ENCODE assay signal across 15 cellular contexts in the genomic region with DNA sequence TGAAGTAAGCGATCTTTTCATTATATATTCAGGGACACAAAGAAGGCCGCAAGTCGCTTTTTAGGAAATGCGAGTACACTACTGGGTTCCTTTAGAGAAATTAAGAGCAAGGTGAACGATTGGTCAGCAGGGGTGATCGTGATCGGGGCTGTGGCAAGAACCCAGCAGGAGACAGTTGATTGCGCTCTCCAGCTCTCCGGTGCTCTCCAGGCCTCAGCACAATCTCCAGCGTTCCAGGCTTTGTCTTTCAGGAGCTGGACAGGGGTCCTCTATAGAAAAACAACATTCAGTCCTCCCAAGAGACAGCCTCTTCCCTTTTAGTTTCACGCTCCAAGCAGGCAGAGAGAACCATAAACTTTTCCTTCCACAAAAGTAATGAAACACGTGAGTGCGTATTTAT.
DNase-seq lines count a peak whose midpoint lies in the region; ATAC-seq and TF ChIP-seq lines count a peak whose summit lies in the region.
"Had no signal": no experiment of that assay in that cellular context is flagged by ENCODE, and none has a peak within 500 bp of the region (broad histone marks: within the 10 kb centered on the region; RNA-seq: fewer than 3 reads in every experiment).

No MANE protein-coding gene starts in this region.

- ATAC-seq in GM19351 (IDR thresholded peaks at IDR 0.05; ENCODE audit: unreplicated experiment), result no peak
- no peak for ATAC-seq in HG03571 (IDR thresholded peaks at IDR 0.05; ENCODE audit: unreplicated experiment)
- ATAC-seq: left cardiac atrium, PC-3 had no signal

- H4K20me1 ChIP-seq in neural progenitor cell (ENCODE audit: low read depth), result no peaks in the 10 kb centered on the region

- peaks cover 20% of the 10 kb centered on the region for H3F3A ChIP-seq in neural progenitor cell (ENCODE audit: low read depth)

- TF ChIP-seq RAD21 in Ishikawa (IDR thresholded peaks at IDR 0.05; ENCODE audit: low read depth), result no peak

- H3K4me3 Mint-ChIP-seq in neural progenitor cell, result peak overlapping the region; percentile 56
- H3K4me3 Mint-ChIP-seq: activated naive CD4-positive, alpha-beta T cell treated with anti-CD3 and anti-CD28 coated beads, Interleukin-2, amount 10 ng/mL, durations not matched to agents 7 days and 5 days had no signal

- intact Hi-C loops in prostate gland (cut with DNase I), result no loop called here

- no peaks in the 10 kb centered on the region for H3K36me3 ChIP-seq in neural progenitor cell
- no peaks in the 10 kb centered on the region for H3K36me3 ChIP-seq in prostate gland
- H3K36me3 ChIP-seq: BE2C, thoracic aorta had no signal

- no peak for TF ChIP-seq POLR2A in prostate gland (IDR thresholded peaks at IDR 0.05)

- H3K27me3 ChIP-seq in neural progenitor cell, result no peaks in the 10 kb centered on the region
- no peaks in the 10 kb centered on the region for H3K27me3 ChIP-seq in prostate gland (replicated peaks; ENCODE audit: insufficient read depth)
- H3K27me3 ChIP-seq: BE2C had no signal

- peak overlapping the region; percentile 13 for H3K4me3 ChIP-seq in neural progenitor cell
- no peak overlapping the region for H3K4me3 ChIP-seq in prostate gland
- H3K4me3 ChIP-seq: thoracic aorta had no signal

- H3K9me3 ChIP-seq in neural progenitor cell (ENCODE audit: low read depth) (no peaks in the 10 kb centered on the region), prostate gland (no peaks in the 10 kb centered on the region)
- H3K9me3 ChIP-seq: BE2C, thoracic aorta had no signal

- no peak overlapping the region for H3K27ac ChIP-seq in neural progenitor cell
- H3K27ac ChIP-seq in prostate gland, result no peak overlapping the region

- DNase-seq in NCI-H748 treated with DMSO at 0.1 percent for 48 hours (lab: John Stamatoyannopoulos, UW) (peak; percentile 14), dermis blood vessel endothelial cell (peak; percentile 33), neural progenitor cell (ENCODE audit: low spot score) (peak; percentile 74), EL (no peak), prostate gland (ENCODE audit: low spot score) (no peak)
- DNase-seq: activated naive CD4-positive, alpha-beta T cell treated with anti-CD3 and anti-CD28 coated beads, Interleukin-2, amount 10 ng/mL, durations not matched to agents 7 days and 5 days; BE2C; DMS 273 treated with DMSO at 0.1 percent for 48 hours; left cardiac atrium; NCI-H2171; PC-3 had no signal

- peaks cover 3% of the 10 kb centered on the region for H3K9me3 Mint-ChIP-seq in neural progenitor cell

- H3K4me1 ChIP-seq in neural progenitor cell, result peaks cover 25% of the 10 kb centered on the region
- no peaks in the 10 kb centered on the region for H3K4me1 ChIP-seq in prostate gland (replicated peaks)
- H3K4me1 ChIP-seq: BE2C had no signal

- H3K9ac ChIP-seq in neural progenitor cell, result no peak overlapping the region

- H3K79me2 ChIP-seq in neural progenitor cell (ENCODE audit: low read depth), result no peaks in the 10 kb centered on the region

- peaks cover 46% of the 10 kb centered on the region for H3K4me1 Mint-ChIP-seq in neural progenitor cell

- H3K27me3 Mint-ChIP-seq in neural progenitor cell (ENCODE audit: insufficient read depth, low read depth), result peaks cover 4% of the 10 kb centered on the region
- H3K27me3 Mint-ChIP-seq: activated naive CD4-positive, alpha-beta T cell treated with anti-CD3 and anti-CD28 coated beads, Interleukin-2, amount 10 ng/mL, durations not matched to agents 7 days and 5 days had no signal

- H2AFZ ChIP-seq in neural progenitor cell (replicated peaks), result peak overlapping the region; percentile 36

- H3K27ac Mint-ChIP-seq in neural progenitor cell, result peak overlapping the region; percentile 73
- H3K27ac Mint-ChIP-seq: activated naive CD4-positive, alpha-beta T cell treated with anti-CD3 and anti-CD28 coated beads, Interleukin-2, amount 10 ng/mL, durations not matched to agents 7 days and 5 days had no signal

- peak overlapping the region; percentile 59 for H3K4me2 ChIP-seq in neural progenitor cell

- TF ChIP-seq EP300 in Ishikawa (IDR thresholded peaks at IDR 0.05; ENCODE audit: borderline replicate concordance), result no peak

- no peaks in the 10 kb centered on the region for H3K36me3 Mint-ChIP-seq in neural progenitor cell

- WGBS in prostate gland, result 82% methylated on average over 13 of the region's 13 CpGs

- no peak for TF ChIP-seq CTCF in neural progenitor cell (IDR thresholded peaks at IDR 0.05)
- no peak for TF ChIP-seq CTCF in prostate gland (IDR thresholded peaks at IDR 0.05)

TF ChIP-seq in Ishikawa, 13 proteins besides CTCF, POLR2A, EP300 and RAD21:
- TF ChIP-seq, protein P1, sequence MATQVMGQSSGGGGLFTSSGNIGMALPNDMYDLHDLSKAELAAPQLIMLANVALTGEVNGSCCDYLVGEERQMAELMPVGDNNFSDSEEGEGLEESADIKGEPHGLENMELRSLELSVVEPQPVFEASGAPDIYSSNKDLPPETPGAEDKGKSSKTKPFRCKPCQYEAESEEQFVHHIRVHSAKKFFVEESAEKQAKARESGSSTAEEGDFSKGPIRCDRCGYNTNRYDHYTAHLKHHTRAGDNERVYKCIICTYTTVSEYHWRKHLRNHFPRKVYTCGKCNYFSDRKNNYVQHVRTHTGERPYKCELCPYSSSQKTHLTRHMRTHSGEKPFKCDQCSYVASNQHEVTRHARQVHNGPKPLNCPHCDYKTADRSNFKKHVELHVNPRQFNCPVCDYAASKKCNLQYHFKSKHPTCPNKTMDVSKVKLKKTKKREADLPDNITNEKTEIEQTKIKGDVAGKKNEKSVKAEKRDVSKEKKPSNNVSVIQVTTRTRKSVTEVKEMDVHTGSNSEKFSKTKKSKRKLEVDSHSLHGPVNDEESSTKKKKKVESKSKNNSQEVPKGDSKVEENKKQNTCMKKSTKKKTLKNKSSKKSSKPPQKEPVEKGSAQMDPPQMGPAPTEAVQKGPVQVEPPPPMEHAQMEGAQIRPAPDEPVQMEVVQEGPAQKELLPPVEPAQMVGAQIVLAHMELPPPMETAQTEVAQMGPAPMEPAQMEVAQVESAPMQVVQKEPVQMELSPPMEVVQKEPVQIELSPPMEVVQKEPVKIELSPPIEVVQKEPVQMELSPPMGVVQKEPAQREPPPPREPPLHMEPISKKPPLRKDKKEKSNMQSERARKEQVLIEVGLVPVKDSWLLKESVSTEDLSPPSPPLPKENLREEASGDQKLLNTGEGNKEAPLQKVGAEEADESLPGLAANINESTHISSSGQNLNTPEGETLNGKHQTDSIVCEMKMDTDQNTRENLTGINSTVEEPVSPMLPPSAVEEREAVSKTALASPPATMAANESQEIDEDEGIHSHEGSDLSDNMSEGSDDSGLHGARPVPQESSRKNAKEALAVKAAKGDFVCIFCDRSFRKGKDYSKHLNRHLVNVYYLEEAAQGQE (IDR thresholded peaks at IDR 0.05; ENCODE audit: low read depth), result peak; percentile 39; the same call in 1 of the 2 replicates
- no peak for TF ChIP-seq NFIC (IDR thresholded peaks at IDR 0.05)

Comparison
In these comparisons a context has a peak if more than half of its experiments do, and no peak if none do; other contexts are left out.
1. DNase-seq: peak in NCI-H748 treated with DMSO at 0.1 percent for 48 hours (single experiment), dermis blood vessel endothelial cell (single experiment) and neural progenitor cell (single experiment); none in EL (single experiment) and prostate gland (single experiment).